ENCODE assay signal across 1 cellular context in genomic region chr14:24232645-24233537, GRCh38.
A peak's percentile ranks its signal among the peaks of the same experiment; 100 is the strongest.
TF ChIP-seq lines count a peak whose summit lies in the region.

Gene GMPR2, plus strand, starts transcription at chr14:24232929. Its CDS starts 325 bp downstream, at chr14:24233254.

TF ChIP-seq in HepG2, 621 proteins besides CTCF, POLR2A, EP300 and RAD21 (continued from another document):
- TF ChIP-seq MAF1 (CRISPR knock-in tag; IDR thresholded peaks at IDR 0.05; ENCODE audit: borderline replicate concordance) (peak; percentile 90; the same call in 1 of the 2 replicates), SMYD3 (CRISPR knock-in tag; IDR thresholded peaks at IDR 0.05) (peak; percentile 92), SATB2 (CRISPR knock-in tag; IDR thresholded peaks at IDR 0.05) (peak; percentile 94), YEATS2 (CRISPR knock-in tag; IDR thresholded peaks at IDR 0.05; ENCODE audit: borderline replicate concordance) (peak; percentile 79), ARNTL (CRISPR knock-in tag; IDR thresholded peaks at IDR 0.05) (peak; percentile 75), ZNF784 (CRISPR knock-in tag; IDR thresholded peaks at IDR 0.05; ENCODE audit: borderline replicate concordance) (peak; percentile 96), ZZZ3 (CRISPR knock-in tag; IDR thresholded peaks at IDR 0.05; ENCODE audit: borderline replicate concordance) (peak; percentile 61; the same call in 1 of the 2 replicates), SETDB1 (CRISPR knock-in tag; IDR thresholded peaks at IDR 0.05; ENCODE audit: borderline replicate concordance) (no peak; the same call in 1 of the 2 replicates), POGK (CRISPR knock-in tag; conservative IDR thresholded peaks at IDR 0.05) (peak; percentile 86), SP2 (CRISPR knock-in tag; IDR thresholded peaks at IDR 0.05) (peak; percentile 23; the same call in 1 of the 2 replicates)
TF ChIP-seq in HepG2: peak in this region for 389.
